30 cellular contexts compared by ENCODE assay signal in the genomic region with DNA sequence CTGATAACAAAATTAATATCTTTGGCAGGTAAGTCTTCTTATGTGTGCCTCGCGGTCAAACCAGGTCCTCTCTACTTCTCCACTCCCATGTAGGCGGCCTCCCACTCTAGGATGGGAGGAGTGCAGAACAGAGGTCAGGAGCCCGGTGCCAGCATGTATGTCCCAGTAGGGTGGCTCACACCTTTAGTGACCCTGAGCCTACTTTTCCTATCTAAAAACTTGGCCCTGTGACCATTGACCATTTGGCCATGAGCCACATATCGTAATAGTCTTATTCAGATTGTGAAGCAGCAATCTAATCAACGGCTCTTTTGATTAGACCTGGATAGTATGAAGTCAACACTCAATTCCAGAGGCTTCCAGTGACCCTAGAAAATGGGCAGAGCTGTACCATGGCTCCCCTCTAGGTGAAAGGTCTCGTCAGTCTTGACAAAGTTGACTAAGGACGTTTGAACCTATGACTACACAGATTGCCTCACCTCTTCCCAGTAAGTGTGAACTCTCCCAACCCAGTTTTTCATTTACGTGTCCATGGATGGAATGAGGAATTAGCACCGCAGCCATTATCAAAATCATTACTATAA. TPM values are rescaled to one million over a fixed set of nuclear protein-coding genes. Genes with fewer than 3 reads are reported as not detected.
"Had no signal": no experiment of that assay in that cellular context is flagged by ENCODE, and none has a peak within 500 bp of the region (broad histone marks: within the 10 kb centered on the region; RNA-seq: fewer than 3 reads in every experiment).

No MANE protein-coding gene starts in this region.

- H3K4me1 Mint-ChIP-seq: activated CD8-positive, alpha-beta memory T cell treated with anti-CD3 and anti-CD28 coated beads, Interleukin-2, amount 10 ng/mL, durations not matched to agents 7 days and 5 days; activated naive CD8-positive, alpha-beta T cell treated with anti-CD3 and anti-CD28 coated beads, Interleukin-2, amount 50 U/mL, for 24 hours; T-helper 17 cell; WTC11 had no signal

- H3K27me3 ChIP-seq: ascending aorta, body of pancreas had no signal

- H3K36me3 ChIP-seq: ascending aorta, SJSA1 had no signal

- ATAC-seq: activated CD8-positive, alpha-beta memory T cell treated with anti-CD3 and anti-CD28 coated beads, Interleukin-2, amount 10 ng/mL, durations not matched to agents 7 days and 5 days; activated naive CD4-positive, alpha-beta T cell treated with anti-CD3 and anti-CD28 coated beads, Interleukin-2, amount 50 U/mL, for 72 hours; activated naive CD8-positive, alpha-beta T cell treated with anti-CD3 and anti-CD28 coated beads, Interleukin-2, amount 50 U/mL, for 24 hours; body of pancreas; Panc1; T-helper 17 cell; WTC11 had no signal

- H3K27ac ChIP-seq: ascending aorta, body of pancreas, SJSA1 had no signal

- H3K27ac Mint-ChIP-seq: activated CD8-positive, alpha-beta memory T cell treated with anti-CD3 and anti-CD28 coated beads, Interleukin-2, amount 10 ng/mL, durations not matched to agents 7 days and 5 days; activated naive CD4-positive, alpha-beta T cell treated with anti-CD3 and anti-CD28 coated beads, Interleukin-2, amount 50 U/mL, for 72 hours; activated naive CD8-positive, alpha-beta T cell treated with anti-CD3 and anti-CD28 coated beads, Interleukin-2, amount 50 U/mL, for 24 hours; activated T-cell treated with anti-CD3 and anti-CD28 coated beads, Interleukin-2, amount 50 U/mL, for 24 hours; T-helper 17 cell; WTC11 had no signal

- DNase-seq: activated CD4-positive, alpha-beta T cell treated with anti-CD3 and anti-CD28 coated beads for 48 hours; activated CD4-positive, alpha-beta T cell treated with anti-CD3 and anti-CD28 coated beads, Interleukin-2, amount 50 U/mL, for 48 hours; activated CD4-positive, CD25-positive, alpha-beta regulatory T cell treated with anti-CD3 and anti-CD28 coated beads, Interleukin-2, amount 50 U/mL, for 72 hours; activated CD8-positive, alpha-beta memory T cell treated with anti-CD3 and anti-CD28 coated beads, Interleukin-2, amount 10 ng/mL, durations not matched to agents 7 days and 5 days; activated effector memory CD4-positive, alpha-beta T cell treated with anti-CD3 and anti-CD28 coated beads, Interleukin-2, amount 50 U/mL, for 16 hours; activated naive CD4-positive, alpha-beta T cell treated with Interleukin-2 at 50 U/mL for 16 hours; activated naive CD8-positive, alpha-beta T cell treated with anti-CD3 and anti-CD28 coated beads, Interleukin-2, amount 50 U/mL, for 24 hours; activated T-cell treated with anti-CD3 and anti-CD28 coated beads, Interleukin-2, amount 50 U/mL, for 24 hours; amniotic stem cell; body of pancreas; Karpas-422; MM.1S; NCI-H1105; NCI-H1436; NCI-H1694 treated with DMSO at 0.1 percent for 48 hours; NCI-H2029 treated with DMSO at 0.1 percent for 48 hours; NCI-H345; NCI-H510A; NCI-H526 treated with DMSO at 0.1 percent for 48 hours; NCI-H82; SHP77; T-helper 17 cell; T-helper 9 cell had no signal

- H3K9me3 ChIP-seq: SJSA1 had no signal

- H3K4me1 ChIP-seq: ascending aorta, body of pancreas, SJSA1 had no signal

- H3K4me3 Mint-ChIP-seq: activated CD8-positive, alpha-beta memory T cell treated with anti-CD3 and anti-CD28 coated beads, Interleukin-2, amount 10 ng/mL, durations not matched to agents 7 days and 5 days; activated naive CD8-positive, alpha-beta T cell treated with anti-CD3 and anti-CD28 coated beads, Interleukin-2, amount 50 U/mL, for 24 hours; activated T-cell treated with anti-CD3 and anti-CD28 coated beads, Interleukin-2, amount 50 U/mL, for 24 hours; T-helper 17 cell; WTC11 had no signal

- H3K4me3 ChIP-seq: ascending aorta, body of pancreas, SJSA1 had no signal

- FAIRE-seq: bronchial epithelial cell had no signal

RNA-seq across cellular contexts. Expression of gene FABP1, which starts 17.1 kb away (rescaled TPM):
- total RNA-seq: activated CD8-positive, alpha-beta memory T cell treated with anti-CD3 and anti-CD28 coated beads, Interleukin-2, amount 10 ng/mL, durations not matched to agents 7 days and 5 days; activated naive CD4-positive, alpha-beta T cell treated with anti-CD3 and anti-CD28 coated beads, Interleukin-2, amount 50 U/mL, for 72 hours; ascending aorta; body of pancreas; bronchial epithelial cell; OCI-LY7; SJSA1; T-helper 17 cell had no signal

RNA-seq across cellular contexts. Expression of gene THNSL2, which starts 25.1 kb away (rescaled TPM):
- total RNA-seq: OCI-LY7 had no signal
